In the genomic region with DNA sequence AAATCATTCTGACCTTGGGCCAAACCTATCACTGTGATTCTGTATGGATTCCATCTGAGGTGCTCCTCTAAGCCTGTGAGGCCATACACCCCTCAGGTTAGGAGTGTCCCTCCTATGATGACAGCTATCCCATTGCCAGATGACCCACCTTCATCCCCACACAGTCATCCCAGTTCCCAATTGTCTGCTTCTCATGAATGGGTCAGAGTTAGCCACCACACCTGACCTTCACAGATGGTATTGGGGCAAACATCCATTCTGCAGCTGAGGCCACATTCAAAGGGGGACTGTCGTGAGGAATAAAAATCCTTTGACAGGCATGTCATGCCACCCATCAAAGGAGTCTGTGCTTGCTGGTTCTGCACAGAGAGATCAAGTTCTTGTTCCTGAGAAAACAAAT, we compare ENCODE assay signal across 1 cellular context.
TF ChIP-seq lines count a peak whose summit lies in the region.

No MANE protein-coding gene starts in this region.

TF ChIP-seq in GM12878, 131 proteins besides CTCF, POLR2A, EP300 and RAD21 (continued from another document):
- TF ChIP-seq CEBPB (IDR thresholded peaks at IDR 0.05; ENCODE audit: borderline replicate concordance in 1 of 2, low read depth in 2 of 2, low read length in 2 of 2): no peak
- TF ChIP-seq BRCA1 (IDR thresholded peaks at IDR 0.05; ENCODE audit: low read depth, low read length): no peak
- TF ChIP-seq LARP7 (IDR thresholded peaks at IDR 0.05): no peak
- TF ChIP-seq JUND (IDR thresholded peaks at IDR 0.05; ENCODE audit: low read depth, low read length): no peak
- TF ChIP-seq IRF4 (IDR thresholded peaks at IDR 0.05; ENCODE audit: low read depth, low read length): no peak
- TF ChIP-seq ZBTB40 (IDR thresholded peaks at IDR 0.05; ENCODE audit: borderline replicate concordance): no peak
- no peak for TF ChIP-seq IKZF2 (IDR thresholded peaks at IDR 0.05)
- no peak for TF ChIP-seq NFXL1 (IDR thresholded peaks at IDR 0.05; ENCODE audit: borderline replicate concordance)
- TF ChIP-seq NR2C1 (IDR thresholded peaks at IDR 0.05): no peak
- TF ChIP-seq FOXM1 (IDR thresholded peaks at IDR 0.05; ENCODE audit: low read depth, low read length): no peak
